Comparison of ENCODE assay signal across 38 cellular contexts in genomic region chr13:72540818-72541217, GRCh38.
"Had no signal": no experiment of that assay in that cellular context is flagged by ENCODE, and none has a peak within 500 bp of the region (broad histone marks: within the 10 kb centered on the region; RNA-seq: fewer than 3 reads in every experiment).

No MANE protein-coding gene starts in this region.

- H3K4me1 Mint-ChIP-seq: activated CD4-positive, alpha-beta memory T cell treated with anti-CD3 and anti-CD28 coated beads, Interleukin-2, amount 10 ng/mL, durations not matched to agents 7 days and 5 days; activated CD4-positive, alpha-beta T cell treated with anti-CD3 and anti-CD28 coated beads for 36 hours; activated CD4-positive, alpha-beta T cell treated with anti-CD3 and anti-CD28 coated beads, Interleukin-2, amount 10 ng/mL, durations not matched to agents 7 days and 5 days; activated CD8-positive, alpha-beta memory T cell treated with anti-CD3 and anti-CD28 coated beads, Interleukin-2, amount 10 ng/mL, durations not matched to agents 7 days and 5 days; activated naive CD4-positive, alpha-beta T cell treated with anti-CD3 and anti-CD28 coated beads, Interleukin-2, amount 10 ng/mL, durations not matched to agents 7 days and 5 days; activated naive CD4-positive, alpha-beta T cell treated with anti-CD3 and anti-CD28 coated beads, Interleukin-2, amount 50 U/mL, for 24 hours; activated naive CD8-positive, alpha-beta T cell treated with anti-CD3 and anti-CD28 coated beads, Interleukin-2, amount 10 ng/mL, durations not matched to agents 7 days and 5 days; activated naive CD8-positive, alpha-beta T cell treated with anti-CD3 and anti-CD28 coated beads, Interleukin-2, amount 50 U/mL, for 24 hours; central memory CD8-positive, alpha-beta T cell; WTC11 had no signal

- H3K27ac Mint-ChIP-seq: activated CD4-positive, alpha-beta memory T cell treated with anti-CD3 and anti-CD28 coated beads, Interleukin-2, amount 10 ng/mL, durations not matched to agents 7 days and 5 days; activated CD4-positive, alpha-beta T cell treated with anti-CD3 and anti-CD28 coated beads for 36 hours; activated CD4-positive, alpha-beta T cell treated with anti-CD3 and anti-CD28 coated beads, Interleukin-2, amount 10 ng/mL, durations not matched to agents 7 days and 5 days; activated CD8-positive, alpha-beta memory T cell treated with anti-CD3 and anti-CD28 coated beads, Interleukin-2, amount 10 ng/mL, durations not matched to agents 7 days and 5 days; activated CD8-positive, alpha-beta T cell treated with anti-CD3 and anti-CD28 coated beads, Interleukin-2, amount 10 ng/mL, durations not matched to agents 7 days and 5 days; activated naive CD4-positive, alpha-beta T cell treated with anti-CD3 and anti-CD28 coated beads, Interleukin-2, amount 10 ng/mL, durations not matched to agents 7 days and 5 days; activated naive CD4-positive, alpha-beta T cell treated with anti-CD3 and anti-CD28 coated beads, Interleukin-2, amount 50 U/mL, for 24 hours; activated naive CD8-positive, alpha-beta T cell; activated naive CD8-positive, alpha-beta T cell treated with anti-CD3 and anti-CD28 coated beads, Interleukin-2, amount 10 ng/mL, durations not matched to agents 7 days and 5 days; activated naive CD8-positive, alpha-beta T cell treated with anti-CD3 and anti-CD28 coated beads, Interleukin-2, amount 50 U/mL, for 24 hours; activated T-cell treated with anti-CD3 and anti-CD28 coated beads, Interleukin-2, amount 50 U/mL, for 24 hours; activated T-helper 2 cell treated with anti-CD3 and anti-CD28 coated beads, Interferon-gamma antibody, Interleukin-2, Interleukin-4, amounts not matched to agents 10 μg/mL and 5 μg/mL and 100 μg/mL, durations not matched to agents 14 hours and 24 hours and 36 hours; brain; T-helper 1 cell treated with Interleukin-12 subunit alpha and Interleukin-12 subunit beta and Interleukin-4 antibody, amounts not matched to agents 30 μg/mL and 1 μg/mL, for 36 hours; T-helper 2 cell treated with Interferon-gamma antibody and Interleukin-4, amounts not matched to agents 5 μg/mL and 100 μg/mL, for 36 hours; WTC11 had no signal

- ATAC-seq: activated CD4-positive, alpha-beta T cell treated with anti-CD3 and anti-CD28 coated beads for 36 hours; activated CD4-positive, CD25-positive, alpha-beta regulatory T cell treated with anti-CD3 and anti-CD28 coated beads, Interleukin-2, amount 50 U/mL, for 24 hours; activated CD8-positive, alpha-beta memory T cell treated with anti-CD3 and anti-CD28 coated beads, Interleukin-2, amount 10 ng/mL, durations not matched to agents 7 days and 5 days; activated CD8-positive, alpha-beta T cell treated with anti-CD3 and anti-CD28 coated beads, Interleukin-2, amount 10 ng/mL, durations not matched to agents 7 days and 5 days; activated naive CD8-positive, alpha-beta T cell treated with anti-CD3 and anti-CD28 coated beads, Interleukin-2, amount 50 U/mL, for 24 hours; WTC11 had no signal

- H3K27me3 ChIP-seq: ascending aorta, cardiac muscle cell had no signal

- H3K36me3 Mint-ChIP-seq: activated CD8-positive, alpha-beta memory T cell treated with anti-CD3 and anti-CD28 coated beads, Interleukin-2, amount 10 ng/mL, durations not matched to agents 7 days and 5 days; activated naive CD4-positive, alpha-beta T cell treated with anti-CD3 and anti-CD28 coated beads, Interleukin-2, amount 10 ng/mL, durations not matched to agents 7 days and 5 days; activated naive CD4-positive, alpha-beta T cell treated with anti-CD3 and anti-CD28 coated beads, Interleukin-2, amount 50 U/mL, for 24 hours; activated naive CD8-positive, alpha-beta T cell; activated naive CD8-positive, alpha-beta T cell treated with anti-CD3 and anti-CD28 coated beads, Interleukin-2, amount 10 ng/mL, durations not matched to agents 7 days and 5 days; brain; WTC11 had no signal

- H3K4me3 ChIP-seq: ascending aorta, cardiac muscle cell had no signal

- DNase-seq: activated CD4-positive, alpha-beta memory T cell treated with anti-CD3 and anti-CD28 coated beads, Interleukin-2, amount 10 ng/mL, durations not matched to agents 7 days and 5 days; activated CD4-positive, alpha-beta T cell treated with anti-CD3 and anti-CD28 coated beads for 1 hour; activated CD4-positive, alpha-beta T cell treated with anti-CD3 and anti-CD28 coated beads for 36 hours; activated CD4-positive, alpha-beta T cell treated with anti-CD3 and anti-CD28 coated beads for 48 hours; activated CD4-positive, alpha-beta T cell treated with anti-CD3 and anti-CD28 coated beads, Interleukin-2, amount 10 ng/mL, durations not matched to agents 7 days and 5 days; activated CD4-positive, alpha-beta T cell treated with anti-CD3 and anti-CD28 coated beads, Interleukin-2, amount 50 U/mL, for 48 hours; activated CD4-positive, CD25-positive, alpha-beta regulatory T cell; activated CD8-positive, alpha-beta memory T cell treated with anti-CD3 and anti-CD28 coated beads for 24 hours; activated CD8-positive, alpha-beta memory T cell treated with anti-CD3 and anti-CD28 coated beads, Interleukin-2, amount 10 ng/mL, durations not matched to agents 7 days and 5 days; activated CD8-positive, alpha-beta memory T cell treated with anti-CD3 and anti-CD28 coated beads, Interleukin-2, amount 50 U/mL, for 48 hours; activated CD8-positive, alpha-beta T cell treated with anti-CD3 and anti-CD28 coated beads, Interleukin-2, amount 10 ng/mL, durations not matched to agents 7 days and 5 days; activated effector memory CD4-positive, alpha-beta T cell treated with Interleukin-2 at 50 U/mL for 16 hours; activated gamma-delta T cell; activated naive CD4-positive, alpha-beta T cell treated with anti-CD3 and anti-CD28 coated beads, Interleukin-2, amount 10 ng/mL, durations not matched to agents 7 days and 5 days; activated naive CD4-positive, alpha-beta T cell treated with Interleukin-2 at 50 U/mL for 16 hours; activated naive CD8-positive, alpha-beta T cell treated with anti-CD3 and anti-CD28 coated beads, Interleukin-2, amount 10 ng/mL, durations not matched to agents 7 days and 5 days; activated naive CD8-positive, alpha-beta T cell treated with anti-CD3 and anti-CD28 coated beads, Interleukin-2, amount 50 U/mL, for 24 hours; activated T-cell treated with anti-CD3 and anti-CD28 coated beads, Interleukin-2, amount 50 U/mL, for 24 hours; activated T-cell treated with anti-CD3 and anti-CD28 coated beads, Interleukin-2, amount 50 U/mL, for 48 hours; amygdala; anterior cingulate cortex; caudate nucleus; cerebellar nuclear complex; T-helper 1 cell; T-helper 2 cell; T-helper 9 cell had no signal

- H3K36me3 ChIP-seq: ascending aorta, cardiac muscle cell had no signal

- H3K27me3 Mint-ChIP-seq: activated CD4-positive, alpha-beta memory T cell treated with anti-CD3 and anti-CD28 coated beads, Interleukin-2, amount 10 ng/mL, durations not matched to agents 7 days and 5 days; activated CD4-positive, alpha-beta T cell treated with anti-CD3 and anti-CD28 coated beads, Interleukin-2, amount 10 ng/mL, durations not matched to agents 7 days and 5 days; activated CD8-positive, alpha-beta memory T cell treated with anti-CD3 and anti-CD28 coated beads, Interleukin-2, amount 10 ng/mL, durations not matched to agents 7 days and 5 days; activated naive CD4-positive, alpha-beta T cell treated with anti-CD3 and anti-CD28 coated beads, Interleukin-2, amount 10 ng/mL, durations not matched to agents 7 days and 5 days; activated naive CD4-positive, alpha-beta T cell treated with anti-CD3 and anti-CD28 coated beads, Interleukin-2, amount 50 U/mL, for 24 hours; activated naive CD8-positive, alpha-beta T cell treated with anti-CD3 and anti-CD28 coated beads, Interleukin-2, amount 50 U/mL, for 24 hours; activated T-cell treated with anti-CD3 and anti-CD28 coated beads, Interleukin-2, amount 50 U/mL, for 24 hours; central memory CD8-positive, alpha-beta T cell had no signal

- H3K4me3 Mint-ChIP-seq: activated CD4-positive, alpha-beta memory T cell treated with anti-CD3 and anti-CD28 coated beads, Interleukin-2, amount 10 ng/mL, durations not matched to agents 7 days and 5 days; activated CD4-positive, alpha-beta T cell treated with anti-CD3 and anti-CD28 coated beads for 36 hours; activated CD4-positive, alpha-beta T cell treated with anti-CD3 and anti-CD28 coated beads, Interleukin-2, amount 10 ng/mL, durations not matched to agents 7 days and 5 days; activated CD8-positive, alpha-beta memory T cell treated with anti-CD3 and anti-CD28 coated beads, Interleukin-2, amount 10 ng/mL, durations not matched to agents 7 days and 5 days; activated CD8-positive, alpha-beta T cell treated with anti-CD3 and anti-CD28 coated beads, Interleukin-2, amount 10 ng/mL, durations not matched to agents 7 days and 5 days; activated naive CD4-positive, alpha-beta T cell treated with anti-CD3 and anti-CD28 coated beads, Interleukin-2, amount 10 ng/mL, durations not matched to agents 7 days and 5 days; activated naive CD4-positive, alpha-beta T cell treated with anti-CD3 and anti-CD28 coated beads, Interleukin-2, amount 50 U/mL, for 24 hours; activated naive CD8-positive, alpha-beta T cell; activated naive CD8-positive, alpha-beta T cell treated with anti-CD3 and anti-CD28 coated beads, Interleukin-2, amount 10 ng/mL, durations not matched to agents 7 days and 5 days; activated naive CD8-positive, alpha-beta T cell treated with anti-CD3 and anti-CD28 coated beads, Interleukin-2, amount 50 U/mL, for 24 hours; activated T-cell treated with anti-CD3 and anti-CD28 coated beads, Interleukin-2, amount 50 U/mL, for 24 hours; brain; central memory CD8-positive, alpha-beta T cell; T-helper 1 cell treated with Interleukin-12 subunit alpha and Interleukin-12 subunit beta and Interleukin-4 antibody, amounts not matched to agents 30 μg/mL and 1 μg/mL, for 36 hours; T-helper 2 cell treated with Interferon-gamma antibody and Interleukin-4, amounts not matched to agents 5 μg/mL and 100 μg/mL, for 36 hours; WTC11 had no signal

- H3K9me3 ChIP-seq: ascending aorta had no signal

- H3K9me3 Mint-ChIP-seq: activated CD4-positive, alpha-beta memory T cell treated with anti-CD3 and anti-CD28 coated beads, Interleukin-2, amount 10 ng/mL, durations not matched to agents 7 days and 5 days; activated CD4-positive, alpha-beta T cell treated with anti-CD3 and anti-CD28 coated beads, Interleukin-2, amount 10 ng/mL, durations not matched to agents 7 days and 5 days; activated naive CD4-positive, alpha-beta T cell treated with anti-CD3 and anti-CD28 coated beads, Interleukin-2, amount 10 ng/mL, durations not matched to agents 7 days and 5 days; activated naive CD4-positive, alpha-beta T cell treated with anti-CD3 and anti-CD28 coated beads, Interleukin-2, amount 50 U/mL, for 24 hours; activated naive CD8-positive, alpha-beta T cell treated with anti-CD3 and anti-CD28 coated beads, Interleukin-2, amount 10 ng/mL, durations not matched to agents 7 days and 5 days; activated naive CD8-positive, alpha-beta T cell treated with anti-CD3 and anti-CD28 coated beads, Interleukin-2, amount 50 U/mL, for 24 hours; activated T-cell treated with anti-CD3 and anti-CD28 coated beads, Interleukin-2, amount 50 U/mL, for 24 hours; activated T-helper 2 cell treated with anti-CD3 and anti-CD28 coated beads, Interferon-gamma antibody, Interleukin-2, Interleukin-4, amounts not matched to agents 10 μg/mL and 5 μg/mL and 100 μg/mL, durations not matched to agents 14 hours and 24 hours and 36 hours; T-helper 1 cell treated with Interleukin-12 subunit alpha and Interleukin-12 subunit beta and Interleukin-4 antibody, amounts not matched to agents 30 μg/mL and 1 μg/mL, for 36 hours; T-helper 2 cell treated with Interferon-gamma antibody and Interleukin-4, amounts not matched to agents 5 μg/mL and 100 μg/mL, for 36 hours; WTC11 had no signal

- H3K4me1 ChIP-seq: ascending aorta had no signal

- H3K27ac ChIP-seq: ascending aorta, cardiac muscle cell, VCaP had no signal
